Comparison of ENCODE assay signal across 11 cellular contexts in genomic region chr10:69232252-69232651, GRCh38. TPM values are rescaled to one million over a fixed set of nuclear protein-coding genes. Genes with fewer than 3 reads are reported as not detected.
DNase-seq lines count a peak whose midpoint lies in the region; ATAC-seq and TF ChIP-seq lines count a peak whose summit lies in the region.
"Had no signal": no experiment of that assay in that cellular context is flagged by ENCODE, and none has a peak within 500 bp of the region (broad histone marks: within the 10 kb centered on the region; RNA-seq: fewer than 3 reads in every experiment).

No MANE protein-coding gene starts in this region.

- peak; percentile 82 for DNase-seq in 8988T
- DNase-seq in H4 (ENCODE audit: low spot score), result peak; percentile 67
- no peak for DNase-seq in activated T-helper 1 cell treated with anti-CD3 and anti-CD28 coated beads, Interleukin-12 subunit alpha, Interleukin-12 subunit beta, Interleukin-2, Interleukin-4 antibody, amounts not matched to agents 30 ng/mL and 10 ng/mL and 1 ng/mL, durations not matched to agents 14 hours and 24 hours and 36 hours (ENCODE audit: low spot score)
- peak; percentile 54 for DNase-seq in iPS-NIHi7 (ENCODE audit: extremely low spot score)
- no peak for DNase-seq in NCI-H1436 (lab: John Stamatoyannopoulos, UW)
- DNase-seq in substantia nigra (lab: John Stamatoyannopoulos, UW), result no peak
- no peak for DNase-seq in GM10266 (ENCODE audit: extremely low spot score)
- DNase-seq: KG1, left ventricle myocardium superior had no signal

- H3K9me3 Mint-ChIP-seq in activated T-helper 1 cell treated with anti-CD3 and anti-CD28 coated beads, Interleukin-12 subunit alpha, Interleukin-12 subunit beta, Interleukin-2, Interleukin-4 antibody, amounts not matched to agents 30 ng/mL and 10 ng/mL and 1 ng/mL, durations not matched to agents 14 hours and 24 hours and 36 hours, result no peaks in the 10 kb centered on the region

- peaks cover 55% of the 10 kb centered on the region for H3K4me1 Mint-ChIP-seq in activated T-helper 1 cell treated with anti-CD3 and anti-CD28 coated beads, Interleukin-12 subunit alpha, Interleukin-12 subunit beta, Interleukin-2, Interleukin-4 antibody, amounts not matched to agents 30 ng/mL and 10 ng/mL and 1 ng/mL, durations not matched to agents 14 hours and 24 hours and 36 hours (ENCODE audit: low read depth)

- ATAC-seq in HG02981 (IDR thresholded peaks at IDR 0.05; ENCODE audit: unreplicated experiment), result no peak
- ATAC-seq: left ventricle myocardium superior had no signal

- intact Hi-C loops in activated T-helper 1 cell treated with anti-CD3 and anti-CD28 coated beads, Interleukin-12 subunit alpha, Interleukin-12 subunit beta, Interleukin-2, Interleukin-4 antibody, amounts not matched to agents 30 ng/mL and 10 ng/mL and 1 ng/mL, durations not matched to agents 14 hours and 24 hours and 36 hours (cut with micrococcal nuclease), result no loop called here

- H3K27ac ChIP-seq in substantia nigra (ENCODE audit: low read depth, low read length, poor library complexity, severe bottlenecking), result no peak overlapping the region

- peak overlapping the region; percentile 14 for H3K27ac Mint-ChIP-seq in activated T-helper 1 cell treated with anti-CD3 and anti-CD28 coated beads, Interleukin-12 subunit alpha, Interleukin-12 subunit beta, Interleukin-2, Interleukin-4 antibody, amounts not matched to agents 30 ng/mL and 10 ng/mL and 1 ng/mL, durations not matched to agents 14 hours and 24 hours and 36 hours

- H3K36me3 Mint-ChIP-seq in activated T-helper 1 cell treated with anti-CD3 and anti-CD28 coated beads, Interleukin-12 subunit alpha, Interleukin-12 subunit beta, Interleukin-2, Interleukin-4 antibody, amounts not matched to agents 30 ng/mL and 10 ng/mL and 1 ng/mL, durations not matched to agents 14 hours and 24 hours and 36 hours (ENCODE audit: low read depth), result no peaks in the 10 kb centered on the region

- H3K4me3 Mint-ChIP-seq in activated T-helper 1 cell treated with anti-CD3 and anti-CD28 coated beads, Interleukin-12 subunit alpha, Interleukin-12 subunit beta, Interleukin-2, Interleukin-4 antibody, amounts not matched to agents 30 ng/mL and 10 ng/mL and 1 ng/mL, durations not matched to agents 14 hours and 24 hours and 36 hours, result no peak overlapping the region

- TF ChIP-seq CTCF in GM10266 (IDR thresholded peaks at IDR 0.05; ENCODE audit: control insufficient read depth, insufficient read depth, low read depth, missing control alignments), result no peak

- no peaks in the 10 kb centered on the region for H3K27me3 Mint-ChIP-seq in activated T-helper 1 cell treated with anti-CD3 and anti-CD28 coated beads, Interleukin-12 subunit alpha, Interleukin-12 subunit beta, Interleukin-2, Interleukin-4 antibody, amounts not matched to agents 30 ng/mL and 10 ng/mL and 1 ng/mL, durations not matched to agents 14 hours and 24 hours and 36 hours (ENCODE audit: insufficient read depth)

RNA-seq across cellular contexts. Expression of gene HKDC1, which starts 12.1 kb away (rescaled TPM):
- total RNA-seq in H4 (2014; rRNA removed; shearing (Covaris generic)), result 0.16 and 0.23 TPM in 2 replicates
- total RNA-seq in activated T-helper 1 cell treated with anti-CD3 and anti-CD28 coated beads, Interleukin-12 subunit alpha, Interleukin-12 subunit beta, Interleukin-2, Interleukin-4 antibody, amounts not matched to agents 30 ng/mL and 10 ng/mL and 1 ng/mL, durations not matched to agents 14 hours and 24 hours and 36 hours, result 0.05 and 0.12 TPM in 2 replicates
- total RNA-seq: left ventricle myocardium superior, urinary bladder had no signal

RNA-seq across cellular contexts. Expression of gene HK1, which starts 46.0 kb away (rescaled TPM):
- 24.4 and 32.1 TPM in 2 replicates for total RNA-seq in H4 (2014; rRNA removed; shearing (Covaris generic))
- total RNA-seq in activated T-helper 1 cell treated with anti-CD3 and anti-CD28 coated beads, Interleukin-12 subunit alpha, Interleukin-12 subunit beta, Interleukin-2, Interleukin-4 antibody, amounts not matched to agents 30 ng/mL and 10 ng/mL and 1 ng/mL, durations not matched to agents 14 hours and 24 hours and 36 hours, result 155 and 161 TPM in 2 replicates

RNA-seq across cellular contexts. Expression of gene SUPV3L1, which starts 52.2 kb away (rescaled TPM):
- 25.0 and 34.0 TPM in 2 replicates for total RNA-seq in H4 (2014; rRNA removed; shearing (Covaris generic))
- total RNA-seq in activated T-helper 1 cell treated with anti-CD3 and anti-CD28 coated beads, Interleukin-12 subunit alpha, Interleukin-12 subunit beta, Interleukin-2, Interleukin-4 antibody, amounts not matched to agents 30 ng/mL and 10 ng/mL and 1 ng/mL, durations not matched to agents 14 hours and 24 hours and 36 hours, result 67.5 and 69.1 TPM in 2 replicates

Comparison
In these comparisons a context has a peak if more than half of its experiments do, and no peak if none do; other contexts are left out.
1. DNase-seq: peak in 8988T (single experiment), H4 (single experiment) and iPS-NIHi7 (single experiment); none in activated T-helper 1 cell treated with anti-CD3 and anti-CD28 coated beads, Interleukin-12 subunit alpha, Interleukin-12 subunit beta, Interleukin-2, Interleukin-4 antibody, amounts not matched to agents 30 ng/mL and 10 ng/mL and 1 ng/mL, durations not matched to agents 14 hours and 24 hours and 36 hours (single experiment), NCI-H1436 (single experiment), substantia nigra (0 of 49) and GM10266 (single experiment).